26 cellular contexts compared by ENCODE assay signal in the genomic region with DNA sequence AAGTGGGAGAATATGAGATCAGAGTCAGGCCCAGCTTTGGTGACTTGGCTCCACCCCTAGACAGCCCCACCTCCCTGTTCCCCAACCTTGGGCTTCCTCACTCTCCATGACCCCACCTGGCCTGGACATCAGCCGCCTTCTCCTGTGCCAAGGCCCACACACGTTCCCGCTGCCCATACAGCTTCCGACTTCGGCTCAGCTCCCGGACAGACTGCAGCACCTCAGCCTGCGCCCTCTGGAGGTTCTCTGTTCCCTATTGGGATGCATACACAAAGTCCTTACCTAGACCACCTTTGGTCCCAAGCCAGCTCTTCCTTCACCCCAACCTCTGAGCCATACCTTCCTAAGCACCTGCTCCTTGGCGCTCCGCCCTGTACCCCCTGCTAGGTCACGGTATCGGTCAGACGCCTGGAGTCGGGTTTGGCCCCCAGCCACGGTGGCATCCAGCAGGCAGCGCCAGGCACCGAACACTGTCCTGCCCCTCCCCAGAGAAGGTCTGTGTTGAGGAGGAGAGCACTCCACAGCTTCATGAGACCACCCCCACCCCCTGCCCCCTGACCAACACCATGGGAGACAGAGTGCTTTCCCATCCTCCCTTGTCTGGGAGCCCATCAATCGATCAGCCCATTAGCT. TPM values are rescaled to one million over a fixed set of nuclear protein-coding genes. Genes with fewer than 3 reads are reported as not detected.
DNase-seq lines count a peak whose midpoint lies in the region; ATAC-seq lines count a peak whose summit lies in the region.
"Had no signal": no experiment of that assay in that cellular context is flagged by ENCODE, and none has a peak within 500 bp of the region (broad histone marks: within the 10 kb centered on the region; RNA-seq: fewer than 3 reads in every experiment).

No MANE protein-coding gene starts in this region.

- CTCF ChIA-PET in CD4-positive, alpha-beta memory T cell (lab: Charles Lee; ENCODE audit: partially characterized antibody), result interaction anchor here (1.0 to 1.2 kb wide), 2 partner anchors 17 to 312 kb away, joined by 3 read pairs; no protein-coding TSS in a partner anchor
- CTCF ChIA-PET in activated CD8-positive, alpha-beta T cell treated with anti-CD3 and anti-CD28 coated beads, Interleukin-2, amount 10 ng/mL, durations not matched to agents 7 days and 5 days (lab: Charles Lee), result interaction anchor here (0.9 to 2.1 kb wide), 3 partner anchors 13 to 43 kb away, joined by 3 to 6 read pairs (median 4); partner anchors contain the start of genes HDAC3 and RELL2

- no peak for ATAC-seq in activated CD8-positive, alpha-beta T cell treated with anti-CD3 and anti-CD28 coated beads, Interleukin-2, amount 10 ng/mL, durations not matched to agents 7 days and 5 days
- ATAC-seq in naive thymus-derived CD8-positive, alpha-beta T cell, result no peak
- no peak for ATAC-seq in activated CD4-positive, CD25-positive, alpha-beta regulatory T cell treated with anti-CD3 and anti-CD28 coated beads, Interleukin-2, amount 50 U/mL, for 24 hours
- ATAC-seq: right lobe of liver, SK-N-SH treated with all-trans-retinoic acid at 6 μM for 48 hours had no signal

- peak overlapping the region; percentile 34 for H3K27ac Mint-ChIP-seq in T-helper 2 cell treated with Interferon-gamma antibody and Interleukin-4, amounts not matched to agents 5 μg/mL and 100 μg/mL, for 36 hours
- peak overlapping the region in 4 of 7 donors; percentile 22 to 70 (median 52) for H3K27ac Mint-ChIP-seq in CD4-positive, alpha-beta memory T cell
- peak overlapping the region; percentile 39 for H3K27ac Mint-ChIP-seq in activated CD8-positive, alpha-beta T cell treated with anti-CD3 and anti-CD28 coated beads, Interleukin-2, amount 10 ng/mL, durations not matched to agents 7 days and 5 days
- H3K27ac Mint-ChIP-seq in naive thymus-derived CD8-positive, alpha-beta T cell, result peak overlapping the region; percentile 76 to 96 (median 84)
- H3K27ac Mint-ChIP-seq: nephron progenitor cell, type B pancreatic cell had no signal

- no peak overlapping the region for H3K27ac ChIP-seq in CD4-positive, alpha-beta memory T cell (ENCODE audit: low read depth, low read length)
- H3K27ac ChIP-seq: brain microvascular endothelial cell, epithelial cell of prostate, right lobe of liver, VCaP had no signal

- H3K4me1 Mint-ChIP-seq in T-helper 2 cell treated with Interferon-gamma antibody and Interleukin-4, amounts not matched to agents 5 μg/mL and 100 μg/mL, for 36 hours (ENCODE audit: low read depth), result peaks cover 20% of the 10 kb centered on the region
- peaks cover 29 to 49% (median 39%) of the 10 kb centered on the region in 4 donors for H3K4me1 Mint-ChIP-seq in CD4-positive, alpha-beta memory T cell
- peaks cover 38% of the 10 kb centered on the region for H3K4me1 Mint-ChIP-seq in activated CD8-positive, alpha-beta T cell treated with anti-CD3 and anti-CD28 coated beads, Interleukin-2, amount 10 ng/mL, durations not matched to agents 7 days and 5 days (ENCODE audit: low read depth)
- H3K4me1 Mint-ChIP-seq in naive thymus-derived CD8-positive, alpha-beta T cell, result peaks cover 40 to 63% (median 45%) of the 10 kb centered on the region in 4 donors

- no peak for DNase-seq in T-helper 2 cell treated with Interferon-gamma antibody and Interleukin-4, amounts not matched to agents 5 μg/mL and 100 μg/mL, for 36 hours (ENCODE audit: low spot score)
- DNase-seq in T-helper 2 cell, result no peak
- no peak for DNase-seq in CD4-positive, alpha-beta memory T cell
- no peak for DNase-seq in activated CD8-positive, alpha-beta T cell treated with anti-CD3 and anti-CD28 coated beads, Interleukin-2, amount 10 ng/mL, durations not matched to agents 7 days and 5 days
- no peak for DNase-seq in naive thymus-derived CD8-positive, alpha-beta T cell
- no peak for DNase-seq in NCI-H2196 (lab: John Stamatoyannopoulos, UW; ENCODE audit: unreplicated experiment)
- DNase-seq in midbrain (lab: John Stamatoyannopoulos, UW), result no peak
- DNase-seq: activated CD4-positive, alpha-beta T cell treated with anti-CD3 and anti-CD28 coated beads, Interleukin-2, amount 50 U/mL, for 4 hours; activated CD8-positive, alpha-beta memory T cell treated with anti-CD3 and anti-CD28 coated beads, Interleukin-2, amount 50 U/mL, for 4 hours; activated effector memory CD4-positive, alpha-beta T cell treated with Interleukin-2 at 50 U/mL for 16 hours; AML-193; brain microvascular endothelial cell; islet precursor cell; KBM-7; NCI-H1105; NCI-H2029 treated with DMSO at 0.1 percent for 48 hours; NCI-H446; nephron progenitor cell; stimulated activated CD4-positive, alpha-beta T cell treated with anti-CD3 and anti-CD28 coated beads, Interleukin-4, amount 100 ng/mL, for 1 hour had no signal

- H3K9me3 Mint-ChIP-seq in T-helper 2 cell treated with Interferon-gamma antibody and Interleukin-4, amounts not matched to agents 5 μg/mL and 100 μg/mL, for 36 hours, result no peaks in the 10 kb centered on the region
- no peaks in the 10 kb centered on the region for H3K9me3 Mint-ChIP-seq in CD4-positive, alpha-beta memory T cell
- H3K9me3 Mint-ChIP-seq in activated CD8-positive, alpha-beta T cell treated with anti-CD3 and anti-CD28 coated beads, Interleukin-2, amount 10 ng/mL, durations not matched to agents 7 days and 5 days (ENCODE audit: insufficient read depth), result no peaks in the 10 kb centered on the region
- no peaks in the 10 kb centered on the region for H3K9me3 Mint-ChIP-seq in naive thymus-derived CD8-positive, alpha-beta T cell
- H3K9me3 Mint-ChIP-seq: nephron progenitor cell, type B pancreatic cell had no signal

- peaks cover 29% of the 10 kb centered on the region for H3K4me1 ChIP-seq in CD4-positive, alpha-beta memory T cell (ENCODE audit: insufficient read depth, low read length)
- H3K4me1 ChIP-seq: right lobe of liver had no signal

- H3K9me3 ChIP-seq in CD4-positive, alpha-beta memory T cell (ENCODE audit: control insufficient read depth in 1 of 2, low read length in 2 of 2), result no peaks in the 10 kb centered on the region
- H3K9me3 ChIP-seq: right lobe of liver had no signal

- H3K36me3 Mint-ChIP-seq in T-helper 2 cell treated with Interferon-gamma antibody and Interleukin-4, amounts not matched to agents 5 μg/mL and 100 μg/mL, for 36 hours (ENCODE audit: low read depth), result peaks cover 21% of the 10 kb centered on the region
- peaks cover 21 to 44% of the 10 kb centered on the region in 2 donors for H3K36me3 Mint-ChIP-seq in CD4-positive, alpha-beta memory T cell
- peaks cover 18% of the 10 kb centered on the region for H3K36me3 Mint-ChIP-seq in activated CD8-positive, alpha-beta T cell treated with anti-CD3 and anti-CD28 coated beads, Interleukin-2, amount 10 ng/mL, durations not matched to agents 7 days and 5 days (ENCODE audit: low read depth)
- H3K36me3 Mint-ChIP-seq in naive thymus-derived CD8-positive, alpha-beta T cell, result peaks cover 0 to 48% (median 4%) of the 10 kb centered on the region in 3 donors

- no peak overlapping the region for H3K4me3 ChIP-seq in CD4-positive, alpha-beta memory T cell (ENCODE audit: low read length in 2 of 2)
- H3K4me3 ChIP-seq: right lobe of liver had no signal

- H3K27me3 Mint-ChIP-seq in T-helper 2 cell treated with Interferon-gamma antibody and Interleukin-4, amounts not matched to agents 5 μg/mL and 100 μg/mL, for 36 hours (ENCODE audit: low read depth), result no peaks in the 10 kb centered on the region
- no peaks in the 10 kb centered on the region for H3K27me3 Mint-ChIP-seq in CD4-positive, alpha-beta memory T cell
- no peaks in the 10 kb centered on the region for H3K27me3 Mint-ChIP-seq in activated CD8-positive, alpha-beta T cell treated with anti-CD3 and anti-CD28 coated beads, Interleukin-2, amount 10 ng/mL, durations not matched to agents 7 days and 5 days (ENCODE audit: low read depth)
- no peaks in the 10 kb centered on the region for H3K27me3 Mint-ChIP-seq in naive thymus-derived CD8-positive, alpha-beta T cell
- H3K27me3 Mint-ChIP-seq: type B pancreatic cell had no signal

- peaks cover 15% of the 10 kb centered on the region for H3K36me3 ChIP-seq in CD4-positive, alpha-beta memory T cell (ENCODE audit: insufficient read depth, low read length)
- H3K36me3 ChIP-seq: right lobe of liver had no signal

- no peaks in the 10 kb centered on the region for H3K27me3 ChIP-seq in CD4-positive, alpha-beta memory T cell (ENCODE audit: insufficient read depth, low read length)
- H3K27me3 ChIP-seq: brain microvascular endothelial cell, right lobe of liver had no signal

- intact Hi-C loops in CD4-positive, alpha-beta memory T cell (cut with micrococcal nuclease), result no loop called here

- H3K4me3 Mint-ChIP-seq in T-helper 2 cell treated with Interferon-gamma antibody and Interleukin-4, amounts not matched to agents 5 μg/mL and 100 μg/mL, for 36 hours, result no peak overlapping the region
- H3K4me3 Mint-ChIP-seq in CD4-positive, alpha-beta memory T cell, result peak overlapping the region in 1 of 8 donors; percentile 94
- no peak overlapping the region for H3K4me3 Mint-ChIP-seq in activated CD8-positive, alpha-beta T cell treated with anti-CD3 and anti-CD28 coated beads, Interleukin-2, amount 10 ng/mL, durations not matched to agents 7 days and 5 days
- peak overlapping the region in 3 of 10 donors; percentile 34 to 97 (median 93) for H3K4me3 Mint-ChIP-seq in naive thymus-derived CD8-positive, alpha-beta T cell

- POLR2A ChIA-PET in CD4-positive, alpha-beta memory T cell (lab: Charles Lee; ENCODE audit: partially characterized antibody), result interaction anchor here (4.4 kb wide), 1 partner anchor 12 kb away, joined by 35 read pairs; the partner anchor contains the start of genes HDAC3 and RELL2
- POLR2A ChIA-PET in activated CD8-positive, alpha-beta T cell treated with anti-CD3 and anti-CD28 coated beads, Interleukin-2, amount 10 ng/mL, durations not matched to agents 7 days and 5 days (lab: Charles Lee), result interaction anchor here (3.9 kb wide), 1 partner anchor 12 kb away, joined by 39 read pairs; the partner anchor contains the start of genes HDAC3 and RELL2
- POLR2A ChIA-PET in naive thymus-derived CD8-positive, alpha-beta T cell (lab: Charles Lee), result interaction anchor here (0.8 to 7.7 kb wide), 2 partner anchors 11 to 29 kb away, joined by 3 to 107 read pairs; partner anchors contain the start of genes HDAC3 and RELL2

RNA-seq across cellular contexts. Expression of gene FCHSD1, which starts 2.0 kb away (rescaled TPM):
- 100 to 1,000 TPM; 106 to 110 TPM for total RNA-seq in CD4-positive, alpha-beta memory T cell
- polyA plus RNA-seq in CD4-positive, alpha-beta memory T cell, result 1 to 10 TPM; 7.1 to 9.9 TPM
- total RNA-seq in activated CD8-positive, alpha-beta T cell treated with anti-CD3 and anti-CD28 coated beads, Interleukin-2, amount 10 ng/mL, durations not matched to agents 7 days and 5 days, result 10 to 100 TPM; 46.9 to 47.8 TPM
- 100 to 1,000 TPM; 110 to 115 TPM for total RNA-seq in naive thymus-derived CD8-positive, alpha-beta T cell
- polyA plus RNA-seq in naive thymus-derived CD8-positive, alpha-beta T cell, result 1 to 10 TPM; 8.8 to 9.4 (median 9.3) TPM

RNA-seq across cellular contexts. Expression of gene RELL2, which starts 12.4 kb away (rescaled TPM):
- 10 to 100 TPM; 20.4 to 21.3 TPM for total RNA-seq in CD4-positive, alpha-beta memory T cell
- polyA plus RNA-seq in CD4-positive, alpha-beta memory T cell, result 1 to 10 TPM; 3.0 to 5.4 TPM
- 10 to 100 TPM; 36.9 to 37.1 TPM for total RNA-seq in activated CD8-positive, alpha-beta T cell treated with anti-CD3 and anti-CD28 coated beads, Interleukin-2, amount 10 ng/mL, durations not matched to agents 7 days and 5 days
- total RNA-seq in naive thymus-derived CD8-positive, alpha-beta T cell, result 10 to 100 TPM; 22.3 to 23.9 TPM
- 1 to 10 TPM; 2.6 to 3.9 (median 3.4) TPM for polyA plus RNA-seq in naive thymus-derived CD8-positive, alpha-beta T cell

RNA-seq across cellular contexts. Expression of gene HDAC3, which starts 12.5 kb away (rescaled TPM):
- total RNA-seq in CD4-positive, alpha-beta memory T cell, result 10 to 100 TPM; 85.1 to 91.0 TPM
- 100 to 1,000 TPM in 1 of 2 donors, 10 to 100 TPM in 1; 92.8 to 137 TPM for polyA plus RNA-seq in CD4-positive, alpha-beta memory T cell
- 10 to 100 TPM; 88.1 to 91.8 TPM for total RNA-seq in activated CD8-positive, alpha-beta T cell treated with anti-CD3 and anti-CD28 coated beads, Interleukin-2, amount 10 ng/mL, durations not matched to agents 7 days and 5 days
- total RNA-seq in naive thymus-derived CD8-positive, alpha-beta T cell, result 10 to 100 TPM; 71.1 to 81.6 TPM
- polyA plus RNA-seq in naive thymus-derived CD8-positive, alpha-beta T cell, result 100 to 1,000 TPM in 1 of 3 donors, 10 to 100 TPM in 2; 85.7 to 100 (median 91.7) TPM

RNA-seq across cellular contexts. Expression of gene DIAPH1, which starts 30.4 kb away (rescaled TPM):
- 100 to 1,000 TPM; 211 TPM for total RNA-seq in CD4-positive, alpha-beta memory T cell
- 100 to 1,000 TPM in 1 of 2 donors, 10 to 100 TPM in 1; 81.5 to 145 TPM for polyA plus RNA-seq in CD4-positive, alpha-beta memory T cell
- 100 to 1,000 TPM; 281 to 286 TPM for total RNA-seq in activated CD8-positive, alpha-beta T cell treated with anti-CD3 and anti-CD28 coated beads, Interleukin-2, amount 10 ng/mL, durations not matched to agents 7 days and 5 days
- total RNA-seq in naive thymus-derived CD8-positive, alpha-beta T cell, result 100 to 1,000 TPM; 171 to 183 TPM
- polyA plus RNA-seq in naive thymus-derived CD8-positive, alpha-beta T cell, result 100 to 1,000 TPM in 1 of 3 donors, 10 to 100 TPM in 2; 87.4 to 105 (median 92.9) TPM

RNA-seq across cellular contexts. Expression of gene ARAP3, which starts 32.9 kb away (rescaled TPM):
- 10 to 100 TPM; 14.7 to 16.4 TPM for total RNA-seq in CD4-positive, alpha-beta memory T cell
- polyA plus RNA-seq in CD4-positive, alpha-beta memory T cell, result under 1 TPM in 1 of 2 donors, not detected in 1; 0.73 TPM
- total RNA-seq in activated CD8-positive, alpha-beta T cell treated with anti-CD3 and anti-CD28 coated beads, Interleukin-2, amount 10 ng/mL, durations not matched to agents 7 days and 5 days, result 1 to 10 TPM; 8.5 to 8.8 TPM
- 10 to 100 TPM; 38.2 to 41.4 TPM for total RNA-seq in naive thymus-derived CD8-positive, alpha-beta T cell
- not detected for polyA plus RNA-seq in naive thymus-derived CD8-positive, alpha-beta T cell
- total RNA-seq: OCI-LY7 had no signal
